20 cellular contexts compared by ENCODE assay signal in the genomic region with DNA sequence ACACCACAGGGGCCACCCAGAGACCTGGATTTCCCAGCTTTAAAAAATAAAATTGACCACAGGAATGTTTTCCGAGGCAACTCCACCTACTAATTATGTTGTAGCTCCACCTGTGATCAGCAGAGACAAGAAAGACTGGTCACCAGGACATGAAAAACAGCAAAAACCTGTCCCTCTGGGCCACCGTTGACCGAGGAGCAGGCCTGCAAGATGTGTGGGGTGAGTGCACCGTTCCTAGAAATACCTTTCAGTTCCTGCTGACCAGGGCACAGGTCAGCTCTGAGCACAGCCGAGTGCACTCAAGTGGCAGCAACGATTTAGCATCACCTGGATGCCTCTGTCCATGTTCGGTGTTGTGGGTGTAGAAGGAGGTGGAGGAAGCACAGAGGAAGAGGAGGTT. TPM values are rescaled to one million over a fixed set of nuclear protein-coding genes. Genes with fewer than 3 reads are reported as not detected.
A peak's percentile ranks its signal among the peaks of the same experiment; 100 is the strongest.
DNase-seq lines count a peak whose midpoint lies in the region; FAIRE-seq and TF ChIP-seq lines count a peak whose summit lies in the region.
"Had no signal": no experiment of that assay in that cellular context is flagged by ENCODE, and none has a peak within 500 bp of the region (broad histone marks: within the 10 kb centered on the region; RNA-seq: fewer than 3 reads in every experiment).

No MANE protein-coding gene starts in this region.

- H4K12ac ChIP-seq in trophoblast cell (ENCODE audit: low read depth, low read length): no peak overlapping the region

- POLR2A ChIA-PET in H1 (lab: Charles Lee; ENCODE audit: partially characterized antibody): no interaction called here

- no peak overlapping the region for H3K9ac ChIP-seq in H9 (ENCODE audit: extremely low read depth, insufficient read length, low read length)
- H3K9ac ChIP-seq in H1 (replicated peaks in 1 of 4; ENCODE audit: extremely low read depth in 1 of 4, low read depth in 3 of 4, low read length in 3 of 4): no peak overlapping the region
- H3K9ac ChIP-seq in trophoblast cell (ENCODE audit: low read length): no peak overlapping the region

- H3K36me3 ChIP-seq in H1 (ENCODE audit: control insufficient read depth in 2 of 4, insufficient read depth in 4 of 4, low read length in 3 of 4): no peaks in the 10 kb centered on the region; a peak in 1 of 8 replicates
- no peaks in the 10 kb centered on the region for H3K36me3 ChIP-seq in trophoblast cell (ENCODE audit: control insufficient read depth in 1 of 2, insufficient read depth in 2 of 2, low read length in 2 of 2)
- H3K36me3 ChIP-seq in Peyer's patch: no peaks in the 10 kb centered on the region
- H3K36me3 ChIP-seq: BE2C had no signal

- H2AFZ ChIP-seq in H9 (ENCODE audit: low read length): no peak overlapping the region
- H2AFZ ChIP-seq in H1 (ENCODE audit: low read length): no peak overlapping the region
- H2AFZ ChIP-seq in trophoblast cell (ENCODE audit: insufficient read depth, low read length, poor library complexity): no peak overlapping the region
- H2AFZ ChIP-seq: GM23338 had no signal

- H3K9me3 ChIP-seq in H9 (ENCODE audit: control insufficient read depth, low read depth, low read length): no peaks in the 10 kb centered on the region
- H3K9me3 ChIP-seq in H1 (ENCODE audit: insufficient read depth in 2 of 2, low read depth in 1 of 2, low read length in 1 of 2): no peaks in the 10 kb centered on the region
- no peaks in the 10 kb centered on the region for H3K9me3 ChIP-seq in trophoblast cell (ENCODE audit: insufficient read depth, low read depth, low read length)
- no peaks in the 10 kb centered on the region for H3K9me3 ChIP-seq in Peyer's patch
- H3K9me3 ChIP-seq: BE2C had no signal

- no peak for TF ChIP-seq EP300 in H1 (IDR thresholded peaks at IDR 0.05; ENCODE audit: borderline replicate concordance in 1 of 2, low read depth in 2 of 2, low read length in 2 of 2)

- DNase-seq in H9: peak; percentile 24
- no peak for DNase-seq in H1 (ENCODE audit: low read depth in 1 of 2, low spot score in 2 of 2)
- DNase-seq in trophoblast cell: peak; percentile 45 to 63
- peak; percentile 60 for DNase-seq in ureter (ENCODE audit: low spot score)
- DNase-seq in UCSD-AML1 (lab: John Stamatoyannopoulos, UW; ENCODE audit: unreplicated experiment): no peak
- DNase-seq in Peyer's patch: no peak
- no peak for DNase-seq in NCI-H1105 (lab: John Stamatoyannopoulos, UW)
- DNase-seq: ACHN; BE2C; C1 segment of cervical spinal cord; CD4-positive, CD25-positive, alpha-beta regulatory T cell; CD8-positive, alpha-beta memory T cell; COR-L47; DMS 273 treated with DMSO at 0.1 percent for 48 hours; GDM1; H7 had no signal

- no peak overlapping the region for H3K56ac ChIP-seq in H9 (ENCODE audit: insufficient read length, low read depth, low read length)
- H3K56ac ChIP-seq in H1 (replicated peaks; ENCODE audit: insufficient read length, low read depth, low read length): no peak overlapping the region

- H3K4me3 ChIP-seq in H1 (ENCODE audit: extremely low read depth in 1 of 4, insufficient read depth in 2 of 4, low read depth in 3 of 4, low read length in 4 of 4) (no peak overlapping the region), trophoblast cell (ENCODE audit: low read depth, low read length) (no peak overlapping the region), Peyer's patch (no peak overlapping the region)
- H3K4me3 ChIP-seq: GM23338 had no signal

- H2BK120ac ChIP-seq in H9 (ENCODE audit: low read depth, low read length, poor library complexity, severe bottlenecking): no peak overlapping the region
- no peak overlapping the region for H2BK120ac ChIP-seq in H1 (replicated peaks; ENCODE audit: low read depth, low read length)
- H2BK120ac ChIP-seq in trophoblast cell (ENCODE audit: insufficient read depth, low read length, poor library complexity): no peak overlapping the region

- no peaks in the 10 kb centered on the region for H3K79me1 ChIP-seq in H9 (ENCODE audit: insufficient read depth, low read depth, low read length, poor library complexity, severe bottlenecking)
- H3K79me1 ChIP-seq in H1 (ENCODE audit: low read depth, low read length): no peaks in the 10 kb centered on the region
- H3K79me1 ChIP-seq in trophoblast cell (ENCODE audit: low read length): no peaks in the 10 kb centered on the region

- H4K91ac ChIP-seq in H9 (ENCODE audit: insufficient read length, low read depth, low read length) (no peak overlapping the region), H1 (replicated peaks; ENCODE audit: insufficient read length, low read length) (peak overlapping the region; percentile 12), trophoblast cell (ENCODE audit: low read depth, low read length) (no peak overlapping the region)

- H4K8ac ChIP-seq in H9 (replicated peaks; ENCODE audit: insufficient read length, low read depth, low read length) (no peak overlapping the region), H1 (ENCODE audit: extremely low read depth, insufficient read depth, low read length) (no peak overlapping the region), trophoblast cell (ENCODE audit: low read depth, low read length) (no peak overlapping the region)

- no peak overlapping the region for H2BK20ac ChIP-seq in H9 (ENCODE audit: low read depth, low read length, poor library complexity, severe bottlenecking)
- no peak overlapping the region for H2BK20ac ChIP-seq in H1 (ENCODE audit: low read length)

- peaks cover 10 to 13% of the 10 kb centered on the region in 2 experiments; a peak in 3 of 4 replicates for H3K4me1 Mint-ChIP-seq in H9
- H3K4me1 Mint-ChIP-seq: CD4-positive, CD25-positive, alpha-beta regulatory T cell; CD8-positive, alpha-beta memory T cell; GM23338 had no signal

- no peak for TF ChIP-seq POLR2A in H1 (IDR thresholded peaks at IDR 0.05; ENCODE audit: control extremely low read depth in 1 of 2, low read depth in 2 of 2, low read length in 2 of 2)
- no peak for TF ChIP-seq POLR2A in Peyer's patch (IDR thresholded peaks at IDR 0.05)

- no peak overlapping the region for H3K4me3 Mint-ChIP-seq in H9
- H3K4me3 Mint-ChIP-seq: CD4-positive, CD25-positive, alpha-beta regulatory T cell; CD8-positive, alpha-beta memory T cell; GM23338 had no signal

- H3K4me2 ChIP-seq in H9 (ENCODE audit: insufficient read depth, insufficient read length, low read length): no peak overlapping the region
- no peak overlapping the region for H3K4me2 ChIP-seq in H1 (ENCODE audit: insufficient read depth in 1 of 2, low read depth in 2 of 2, low read length in 2 of 2)
- no peak overlapping the region for H3K4me2 ChIP-seq in trophoblast cell (ENCODE audit: low read length)
- H3K4me2 ChIP-seq: GM23338 had no signal

- H3K27ac Mint-ChIP-seq in H9: no peak overlapping the region
- H3K27ac Mint-ChIP-seq: CD4-positive, CD25-positive, alpha-beta regulatory T cell; CD8-positive, alpha-beta memory T cell; GM23338 had no signal

- CTCF ChIA-PET in H1 (lab: Charles Lee; ENCODE audit: partially characterized antibody): no interaction called here

- no CpG with 5 or more reads among the region's 7 CpGs for WGBS in H9 (ENCODE audit: extremely low coverage, insufficient read length, low lambda C conversion rate)
- 98% methylated on average over 7 of the region's 7 CpGs; no CpG with 5 or more reads in 1 of the 2 experiments for WGBS in H1 (ENCODE audit: extremely low coverage in 1 of 2, insufficient coverage in 1 of 2, insufficient read length in 1 of 2, insufficient replicate concordance in 2 of 2, low coverage in 1 of 2, low lambda C conversion rate in 2 of 2, missing lambda C conversion rate in 1 of 2), 2 experiments
- WGBS in trophoblast cell (ENCODE audit: extremely low coverage, insufficient coverage, insufficient read length): no CpG with 5 or more reads among the region's 7 CpGs

- H3K9me3 Mint-ChIP-seq in H9: peaks cover 0 to 5% of the 10 kb centered on the region in 2 experiments; a peak in 4 of 5 replicates

- H2BK5ac ChIP-seq in H9 (ENCODE audit: insufficient read length, low read length) (no peak overlapping the region), H1 (ENCODE audit: low read depth, low read length) (no peak overlapping the region), trophoblast cell (ENCODE audit: low read depth, low read length, poor library complexity) (no peak overlapping the region)

- no peak overlapping the region for H3K14ac ChIP-seq in H9 (ENCODE audit: insufficient read depth, low read length)
- no peak overlapping the region for H3K14ac ChIP-seq in H1 (ENCODE audit: insufficient read length)
- no peak overlapping the region for H3K14ac ChIP-seq in trophoblast cell (ENCODE audit: low read length)

- H2AK5ac ChIP-seq in H9 (ENCODE audit: insufficient read length, low read length): no peak overlapping the region
- H2AK5ac ChIP-seq in H1 (ENCODE audit: low read depth, low read length): no peak overlapping the region
- no peak overlapping the region for H2AK5ac ChIP-seq in trophoblast cell (ENCODE audit: low read length)

- no peak for TF ChIP-seq RAD21 in H1 (IDR thresholded peaks at IDR 0.05 in 1 of 2, conservative IDR thresholded peaks at IDR 0.05 in 1 of 2; ENCODE audit: low read depth in 2 of 2, low read length in 2 of 2)

- peaks cover 89% of the 10 kb centered on the region for H3K27me3 Mint-ChIP-seq in H9 (ENCODE audit: low read depth)

- no peak overlapping the region for H3T11ph ChIP-seq in H9 (ENCODE audit: low read length)

- TF ChIP-seq CTCF in H9 (conservative IDR thresholded peaks at IDR 0.05) (no peak), H1 (IDR thresholded peaks at IDR 0.05; ENCODE audit: control extremely low read depth in 1 of 3, insufficient read depth in 1 of 3, low read depth in 1 of 3, low read length in 3 of 3) (no peak), Peyer's patch (IDR thresholded peaks at IDR 0.05) (no peak)

- H2BK15ac ChIP-seq in H9 (ENCODE audit: low read depth, low read length): no peak overlapping the region
- H2BK15ac ChIP-seq in H1 (ENCODE audit: low read length): no peak overlapping the region

- H4K20me1 ChIP-seq in H9 (ENCODE audit: control insufficient read depth, insufficient read depth, insufficient read length) (no peaks in the 10 kb centered on the region), H1 (replicated peaks in 1 of 2; ENCODE audit: control insufficient read depth in 1 of 2, insufficient read depth in 2 of 2, low read length in 2 of 2) (no peaks in the 10 kb centered on the region)

- no peaks in the 10 kb centered on the region; a peak in 1 of 7 replicates for H3K36me3 Mint-ChIP-seq in H9 (ENCODE audit: insufficient read depth in 1 of 3, low read depth in 3 of 3)
- H3K36me3 Mint-ChIP-seq: CD4-positive, CD25-positive, alpha-beta regulatory T cell; CD8-positive, alpha-beta memory T cell had no signal

- H3K23ac ChIP-seq in H9 (ENCODE audit: insufficient read length, low read depth, low read length) (no peak overlapping the region), H1 (ENCODE audit: insufficient read length) (no peak overlapping the region), trophoblast cell (ENCODE audit: low read length) (no peak overlapping the region)

- H3K27me3 ChIP-seq in H9 (ENCODE audit: insufficient read depth, low read length) (no peaks in the 10 kb centered on the region; the same call in 1 of the 2 replicates), H1 (replicated peaks in 1 of 4; ENCODE audit: control insufficient read depth in 3 of 4, extremely low read depth in 1 of 4, insufficient read depth in 3 of 4, low read length in 3 of 4) (peaks cover 0 to 3% (median 1%) of the 10 kb centered on the region in 4 experiments; a peak in 4 of 7 replicates), trophoblast cell (ENCODE audit: insufficient read depth, low read length) (no peaks in the 10 kb centered on the region), Peyer's patch (no peaks in the 10 kb centered on the region)

- H3K18ac ChIP-seq in H9 (ENCODE audit: insufficient read length, low read depth, low read length) (no peak overlapping the region), H1 (ENCODE audit: extremely low read depth, low read length) (no peak overlapping the region), trophoblast cell (ENCODE audit: low read length) (no peak overlapping the region)

- no peaks in the 10 kb centered on the region for H3K23me2 ChIP-seq in H9 (ENCODE audit: insufficient read length, low read depth, low read length, poor library complexity, severe bottlenecking)
- H3K23me2 ChIP-seq in H1 (ENCODE audit: low read depth, low read length): no peaks in the 10 kb centered on the region

- H2BK12ac ChIP-seq in H9 (ENCODE audit: insufficient read length, low read depth, low read length): no peak overlapping the region
- H2BK12ac ChIP-seq in H1 (ENCODE audit: low read depth, low read length): no peak overlapping the region
- no peak overlapping the region for H2BK12ac ChIP-seq in trophoblast cell (ENCODE audit: low read length)

- H3K79me2 ChIP-seq in H9 (ENCODE audit: insufficient read depth, low read length) (no peaks in the 10 kb centered on the region), H1 (ENCODE audit: control insufficient read depth in 1 of 2, insufficient read depth in 2 of 2, low read length in 2 of 2) (no peaks in the 10 kb centered on the region), trophoblast cell (ENCODE audit: control insufficient read depth, insufficient read depth, low read length, poor library complexity) (no peaks in the 10 kb centered on the region)

- no peak for FAIRE-seq in H1 (lab: Jason Lieb, UNC)
- FAIRE-seq: A204.1, GM12892, GM18507 had no signal

- H3K4ac ChIP-seq in H9 (ENCODE audit: low read depth, low read length): no peak overlapping the region
- H3K4ac ChIP-seq in H1 (replicated peaks; ENCODE audit: insufficient read length, low read depth, low read length): no peak overlapping the region
- no peak overlapping the region for H3K4ac ChIP-seq in trophoblast cell (ENCODE audit: low read depth, low read length)

- H4K5ac ChIP-seq in H9 (ENCODE audit: insufficient read length, low read depth, low read length): no peak overlapping the region
- no peak overlapping the region for H4K5ac ChIP-seq in H1 (ENCODE audit: insufficient read length, low read depth, low read length)

- H3K4me1 ChIP-seq in H9 (ENCODE audit: insufficient read depth, low read length) (no peaks in the 10 kb centered on the region), H1 (replicated peaks in 1 of 4; ENCODE audit: control insufficient read depth in 3 of 4, insufficient read depth in 4 of 4, low read length in 3 of 4) (peaks cover 0 to 6% (median 4%) of the 10 kb centered on the region in 4 experiments; a peak in 5 of 7 replicates), trophoblast cell (ENCODE audit: control insufficient read depth in 1 of 2, insufficient read depth in 2 of 2, low read length in 2 of 2) (peaks cover 7 to 8% of the 10 kb centered on the region in 2 experiments), Peyer's patch (no peaks in the 10 kb centered on the region)
- H3K4me1 ChIP-seq: BE2C had no signal

- H3K27ac ChIP-seq in H9 (ENCODE audit: insufficient read length, low read depth, low read length) (no peak overlapping the region), H1 (ENCODE audit: low read depth, low read length) (no peak overlapping the region), trophoblast cell (ENCODE audit: low read depth, low read length) (no peak overlapping the region), Peyer's patch (no peak overlapping the region)

RNA-seq across cellular contexts. Expression of gene FZD10, which starts 16.9 kb away (rescaled TPM):
- total RNA-seq in H9 (2021): 0.55 and 1.0 TPM in 2 replicates
- 0.36 and 0.60 TPM in 2 replicates for total RNA-seq in H1 (2021; fragmentation: NEBNext Ultra II Directional; extraction: Animal tissue kit (Norgen Biotek cat#: 25700))
- polyA plus RNA-seq in H1 (2011; rRNA removed): 0.11 and 0.36 TPM in 2 replicates
- 0.32 TPM for polyA plus RNA-seq in H1 (2011; cell fraction: cytosol; rRNA removed)
- 0.58 TPM for polyA plus RNA-seq in H1 (2011; cell fraction: nucleus; rRNA removed)
- polyA plus RNA-seq in H1 (2012, experiment 1 of 2): 0.10 to 0.36 TPM (median 0.24 TPM) in 4 replicates
- polyA plus RNA-seq in H1 (2012, experiment 2 of 2): 0.20 TPM
- 0.41 TPM for polyA plus RNA-seq in H1 (2013, experiment 1 of 2)
- 0.52 TPM for polyA plus RNA-seq in H1 (2013, experiment 2 of 2)
- 0.32 and 0.34 TPM in 2 replicates for polyA minus RNA-seq in H1 (2011; rRNA and poly(A)+ RNA removed)
- polyA minus RNA-seq in H1 (2011; cell fraction: cytosol; rRNA and poly(A)+ RNA removed): 0.51 TPM
- 2.1 TPM for polyA minus RNA-seq in H1 (2011; cell fraction: nucleus; rRNA and poly(A)+ RNA removed)
- polyA plus RNA-seq in trophoblast cell (2013): 3.0 and 3.2 TPM in 2 replicates
- 5.9 TPM for total RNA-seq in ureter
- 1 to 10 TPM in 1 of 4 donors, under 1 TPM in 1, not detected in 2; 0.76 to 1.2 TPM for total RNA-seq in Peyer's patch
- total RNA-seq: CD4-positive, CD25-positive, alpha-beta regulatory T cell; CD8-positive, alpha-beta memory T cell had no signal
- polyA plus RNA-seq: CD4-positive, CD25-positive, alpha-beta regulatory T cell; CD8-positive, alpha-beta memory T cell had no signal

Comparison
In these comparisons a context has a peak if more than half of its experiments do, and no peak if none do; other contexts are left out.
1. DNase-seq: peak in H9 (single experiment), trophoblast cell (2 of 2) and ureter (single experiment); none in H1 (0 of 2), UCSD-AML1 (single experiment), Peyer's patch (0 of 3) and NCI-H1105 (single experiment).